Comparison of ENCODE assay signal across 3 cellular contexts in genomic region chr3:155009217-155009616, GRCh38.
A peak's percentile ranks its signal among the peaks of the same experiment; 100 is the strongest.
TF ChIP-seq lines count a peak whose summit lies in the region.

No MANE protein-coding gene starts in this region.

TF ChIP-seq in HepG2, 621 proteins besides CTCF, POLR2A, EP300 and RAD21:
- no peak for TF ChIP-seq IRF1 (CRISPR knock-in tag; IDR thresholded peaks at IDR 0.05; ENCODE audit: low read depth)
- peak; percentile 29 to 66; a peak in 3 of 4 replicates for TF ChIP-seq MAFK (conservative IDR thresholded peaks at IDR 0.05 in 1 of 2, IDR thresholded peaks at IDR 0.05 in 1 of 2; ENCODE audit: low read length in 2 of 2)

TF ChIP-seq in IMR-90, 13 proteins besides CTCF, POLR2A, EP300 and RAD21:
- no peak for TF ChIP-seq RCOR1 (IDR thresholded peaks at IDR 0.05; ENCODE audit: insufficient replicate concordance, low read length)
- TF ChIP-seq NFE2L2 (IDR thresholded peaks at IDR 0.05; ENCODE audit: low read depth, low read length), result no peak
- no peak for TF ChIP-seq FOS (IDR thresholded peaks at IDR 0.05; ENCODE audit: low read depth, low read length)
- peak; percentile 46 for TF ChIP-seq MAFK (IDR thresholded peaks at IDR 0.05; ENCODE audit: low read depth, low read length)

TF ChIP-seq in K562, 482 proteins besides CTCF, POLR2A, EP300 and RAD21:
- TF ChIP-seq C11orf30 (IDR thresholded peaks at IDR 0.05; ENCODE audit: low read depth) (peak; percentile 77), MAFG (tag; conservative IDR thresholded peaks at IDR 0.05) (peak; percentile 65), CCAR2 (IDR thresholded peaks at IDR 0.05; ENCODE audit: low read depth, low read length) (no peak), NFE2 (IDR thresholded peaks at IDR 0.05; ENCODE audit: low read depth) (peak; percentile 36; the same call in 1 of the 2 replicates), MEIS2 (IDR thresholded peaks at IDR 0.05; ENCODE audit: partially characterized antibody) (peak; percentile 44), PKNOX1 (IDR thresholded peaks at IDR 0.05) (0 out of 2 replicates have a peak, but pooled peaks have one; percentile 11), ZNF316 (IDR thresholded peaks at IDR 0.05) (peak; percentile 87), HNRNPUL1 (IDR thresholded peaks at IDR 0.05; ENCODE audit: low read length) (no peak), MAFK (IDR thresholded peaks at IDR 0.05; ENCODE audit: low read length) (peak; percentile 42; the same call in 1 of the 2 replicates), MAFF (IDR thresholded peaks at IDR 0.05; ENCODE audit: low read length) (peak; percentile 51; the same call in 1 of the 2 replicates)
- TF ChIP-seq, protein P1, sequence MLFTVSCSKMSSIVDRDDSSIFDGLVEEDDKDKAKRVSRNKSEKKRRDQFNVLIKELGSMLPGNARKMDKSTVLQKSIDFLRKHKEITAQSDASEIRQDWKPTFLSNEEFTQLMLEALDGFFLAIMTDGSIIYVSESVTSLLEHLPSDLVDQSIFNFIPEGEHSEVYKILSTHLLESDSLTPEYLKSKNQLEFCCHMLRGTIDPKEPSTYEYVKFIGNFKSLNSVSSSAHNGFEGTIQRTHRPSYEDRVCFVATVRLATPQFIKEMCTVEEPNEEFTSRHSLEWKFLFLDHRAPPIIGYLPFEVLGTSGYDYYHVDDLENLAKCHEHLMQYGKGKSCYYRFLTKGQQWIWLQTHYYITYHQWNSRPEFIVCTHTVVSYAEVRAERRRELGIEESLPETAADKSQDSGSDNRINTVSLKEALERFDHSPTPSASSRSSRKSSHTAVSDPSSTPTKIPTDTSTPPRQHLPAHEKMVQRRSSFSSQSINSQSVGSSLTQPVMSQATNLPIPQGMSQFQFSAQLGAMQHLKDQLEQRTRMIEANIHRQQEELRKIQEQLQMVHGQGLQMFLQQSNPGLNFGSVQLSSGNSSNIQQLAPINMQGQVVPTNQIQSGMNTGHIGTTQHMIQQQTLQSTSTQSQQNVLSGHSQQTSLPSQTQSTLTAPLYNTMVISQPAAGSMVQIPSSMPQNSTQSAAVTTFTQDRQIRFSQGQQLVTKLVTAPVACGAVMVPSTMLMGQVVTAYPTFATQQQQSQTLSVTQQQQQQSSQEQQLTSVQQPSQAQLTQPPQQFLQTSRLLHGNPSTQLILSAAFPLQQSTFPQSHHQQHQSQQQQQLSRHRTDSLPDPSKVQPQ (CRISPR knock-in tag; IDR thresholded peaks at IDR 0.05; ENCODE audit: borderline replicate concordance), result no peak
